Comparison of ENCODE assay signal across 1 cellular context in the genomic region with DNA sequence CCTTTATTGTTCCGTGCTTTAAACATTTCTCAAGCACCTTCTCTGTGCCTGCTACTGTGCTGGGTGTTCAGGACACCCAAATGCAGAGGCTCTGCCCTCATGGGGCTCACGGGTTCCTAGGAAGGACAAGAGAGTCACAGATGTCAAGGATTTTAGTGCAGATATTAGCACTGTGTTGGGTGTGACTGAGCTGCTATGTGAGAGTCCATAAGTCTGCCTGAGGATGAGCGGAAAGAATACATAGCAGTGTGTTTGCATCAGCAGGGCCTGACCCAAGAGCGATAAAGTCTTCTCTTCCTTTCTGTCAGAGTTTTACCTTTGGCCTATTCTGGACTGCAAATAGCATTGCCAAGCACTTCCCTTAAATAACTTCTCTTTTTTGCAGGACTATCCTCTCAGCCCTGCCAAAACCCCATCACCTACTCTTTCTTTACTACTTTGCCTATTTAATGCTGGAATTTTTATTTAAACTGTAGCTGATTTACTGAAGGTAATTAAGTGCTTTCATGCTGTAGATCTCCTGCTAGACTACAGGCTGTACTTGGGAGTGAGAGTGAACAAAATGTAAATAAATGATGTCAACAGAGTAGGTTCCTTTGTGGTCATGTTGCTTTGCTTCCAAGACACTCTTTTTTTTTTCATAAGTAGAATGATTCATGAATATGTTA.
TF ChIP-seq lines count a peak whose summit lies in the region.

No MANE protein-coding gene starts in this region.

TF ChIP-seq in HepG2, 621 proteins besides CTCF, POLR2A, EP300 and RAD21 (continued from another document and continues in another):
- TF ChIP-seq, protein P1, sequence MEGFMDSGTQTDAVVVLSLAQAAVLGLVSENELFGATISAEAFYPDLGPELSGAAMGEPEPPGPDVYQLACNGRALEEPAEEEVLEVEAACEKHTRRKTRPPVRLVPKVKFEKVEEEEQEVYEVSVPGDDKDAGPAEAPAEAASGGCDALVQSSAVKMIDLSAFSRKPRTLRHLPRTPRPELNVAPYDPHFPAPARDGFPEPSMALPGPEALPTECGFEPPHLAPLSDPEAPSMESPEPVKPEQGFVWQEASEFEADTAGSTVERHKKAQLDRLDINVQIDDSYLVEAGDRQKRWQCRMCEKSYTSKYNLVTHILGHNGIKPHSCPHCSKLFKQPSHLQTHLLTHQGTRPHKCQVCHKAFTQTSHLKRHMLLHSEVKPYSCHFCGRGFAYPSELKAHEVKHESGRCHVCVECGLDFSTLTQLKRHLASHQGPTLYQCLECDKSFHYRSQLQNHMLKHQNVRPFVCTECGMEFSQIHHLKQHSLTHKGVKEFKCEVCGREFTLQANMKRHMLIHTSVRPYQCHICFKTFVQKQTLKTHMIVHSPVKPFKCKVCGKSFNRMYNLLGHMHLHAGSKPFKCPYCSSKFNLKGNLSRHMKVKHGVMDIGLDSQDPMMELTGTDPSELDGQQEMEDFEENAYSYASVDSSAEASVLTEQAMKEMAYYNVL (CRISPR knock-in tag; IDR thresholded peaks at IDR 0.05; ENCODE audit: borderline replicate concordance): peak; percentile 83
- TF ChIP-seq, protein P2, sequence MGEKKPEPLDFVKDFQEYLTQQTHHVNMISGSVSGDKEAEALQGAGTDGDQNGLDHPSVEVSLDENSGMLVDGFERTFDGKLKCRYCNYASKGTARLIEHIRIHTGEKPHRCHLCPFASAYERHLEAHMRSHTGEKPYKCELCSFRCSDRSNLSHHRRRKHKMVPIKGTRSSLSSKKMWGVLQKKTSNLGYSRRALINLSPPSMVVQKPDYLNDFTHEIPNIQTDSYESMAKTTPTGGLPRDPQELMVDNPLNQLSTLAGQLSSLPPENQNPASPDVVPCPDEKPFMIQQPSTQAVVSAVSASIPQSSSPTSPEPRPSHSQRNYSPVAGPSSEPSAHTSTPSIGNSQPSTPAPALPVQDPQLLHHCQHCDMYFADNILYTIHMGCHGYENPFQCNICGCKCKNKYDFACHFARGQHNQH (CRISPR knock-in tag; IDR thresholded peaks at IDR 0.05): peak; percentile 46; the same call in 1 of the 2 replicates
- TF ChIP-seq, protein P3, sequence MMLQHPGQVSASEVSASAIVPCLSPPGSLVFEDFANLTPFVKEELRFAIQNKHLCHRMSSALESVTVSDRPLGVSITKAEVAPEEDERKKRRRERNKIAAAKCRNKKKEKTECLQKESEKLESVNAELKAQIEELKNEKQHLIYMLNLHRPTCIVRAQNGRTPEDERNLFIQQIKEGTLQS (CRISPR knock-in tag; IDR thresholded peaks at IDR 0.05): peak; percentile 85
- TF ChIP-seq SOX5 (CRISPR knock-in tag; IDR thresholded peaks at IDR 0.05; ENCODE audit: borderline replicate concordance) (peak; percentile 66), TOPORS (CRISPR knock-in tag; IDR thresholded peaks at IDR 0.05) (0 out of 2 replicates have a peak, but pooled peaks have one; percentile 54), CEBPG (CRISPR knock-in tag; IDR thresholded peaks at IDR 0.05) (peak; percentile 91), ZNF136 (CRISPR knock-in tag; IDR thresholded peaks at IDR 0.05; ENCODE audit: low read depth) (no peak), KAT2B (IDR thresholded peaks at IDR 0.05; ENCODE audit: borderline replicate concordance, low read depth, low read length) (no peak), ZNF598 (CRISPR knock-in tag; IDR thresholded peaks at IDR 0.05; ENCODE audit: borderline replicate concordance) (no peak), SMC3 (IDR thresholded peaks at IDR 0.05; ENCODE audit: low read length) (0 out of 2 replicates have a peak, but pooled peaks have one; percentile 13), MAZ (IDR thresholded peaks at IDR 0.05; ENCODE audit: borderline replicate concordance, low read depth, low read length) (no peak), MAZ (CRISPR knock-in tag; IDR thresholded peaks at IDR 0.05; ENCODE audit: low read depth) (peak; percentile 47; the same call in 1 of the 2 replicates), NBN (conservative IDR thresholded peaks at IDR 0.05) (no peak), ZNF747 (CRISPR knock-in tag; IDR thresholded peaks at IDR 0.05; ENCODE audit: borderline replicate concordance) (no peak), NRL (CRISPR knock-in tag; IDR thresholded peaks at IDR 0.05; ENCODE audit: borderline replicate concordance) (no peak), PHF21A (CRISPR knock-in tag; IDR thresholded peaks at IDR 0.05) (0 out of 2 replicates have a peak, but pooled peaks have one; percentile 40), HNRNPH1 (optimal IDR thresholded peaks at IDR 0.05; ENCODE audit: low read depth, low read length) (no peak), ZNF205 (CRISPR knock-in tag; IDR thresholded peaks at IDR 0.05) (no peak; the same call in 1 of the 2 replicates), RARA (CRISPR knock-in tag; IDR thresholded peaks at IDR 0.05) (peak; percentile 73), NCOA1 (CRISPR knock-in tag; IDR thresholded peaks at IDR 0.05) (0 out of 2 replicates have a peak, but pooled peaks have one; percentile 37), ARNTL (CRISPR knock-in tag; IDR thresholded peaks at IDR 0.05) (no peak), ZNF530 (CRISPR knock-in tag; IDR thresholded peaks at IDR 0.05; ENCODE audit: low read depth) (no peak), IRF2 (CRISPR knock-in tag; IDR thresholded peaks at IDR 0.05) (peak; percentile 44; the same call in 1 of the 2 replicates), ZNF33B (CRISPR knock-in tag; IDR thresholded peaks at IDR 0.05) (0 out of 2 replicates have a peak, but pooled peaks have one; percentile 59)
- TF ChIP-seq, protein P4, sequence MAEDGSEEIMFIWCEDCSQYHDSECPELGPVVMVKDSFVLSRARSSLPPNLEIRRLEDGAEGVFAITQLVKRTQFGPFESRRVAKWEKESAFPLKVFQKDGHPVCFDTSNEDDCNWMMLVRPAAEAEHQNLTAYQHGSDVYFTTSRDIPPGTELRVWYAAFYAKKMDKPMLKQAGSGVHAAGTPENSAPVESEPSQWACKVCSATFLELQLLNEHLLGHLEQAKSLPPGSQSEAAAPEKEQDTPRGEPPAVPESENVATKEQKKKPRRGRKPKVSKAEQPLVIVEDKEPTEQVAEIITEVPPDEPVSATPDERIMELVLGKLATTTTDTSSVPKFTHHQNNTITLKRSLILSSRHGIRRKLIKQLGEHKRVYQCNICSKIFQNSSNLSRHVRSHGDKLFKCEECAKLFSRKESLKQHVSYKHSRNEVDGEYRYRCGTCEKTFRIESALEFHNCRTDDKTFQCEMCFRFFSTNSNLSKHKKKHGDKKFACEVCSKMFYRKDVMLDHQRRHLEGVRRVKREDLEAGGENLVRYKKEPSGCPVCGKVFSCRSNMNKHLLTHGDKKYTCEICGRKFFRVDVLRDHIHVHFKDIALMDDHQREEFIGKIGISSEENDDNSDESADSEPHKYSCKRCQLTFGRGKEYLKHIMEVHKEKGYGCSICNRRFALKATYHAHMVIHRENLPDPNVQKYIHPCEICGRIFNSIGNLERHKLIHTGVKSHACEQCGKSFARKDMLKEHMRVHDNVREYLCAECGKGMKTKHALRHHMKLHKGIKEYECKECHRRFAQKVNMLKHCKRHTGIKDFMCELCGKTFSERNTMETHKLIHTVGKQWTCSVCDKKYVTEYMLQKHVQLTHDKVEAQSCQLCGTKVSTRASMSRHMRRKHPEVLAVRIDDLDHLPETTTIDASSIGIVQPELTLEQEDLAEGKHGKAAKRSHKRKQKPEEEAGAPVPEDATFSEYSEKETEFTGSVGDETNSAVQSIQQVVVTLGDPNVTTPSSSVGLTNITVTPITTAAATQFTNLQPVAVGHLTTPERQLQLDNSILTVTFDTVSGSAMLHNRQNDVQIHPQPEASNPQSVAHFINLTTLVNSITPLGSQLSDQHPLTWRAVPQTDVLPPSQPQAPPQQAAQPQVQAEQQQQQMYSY (CRISPR knock-in tag; IDR thresholded peaks at IDR 0.05): no peak
- TF ChIP-seq, protein P5, sequence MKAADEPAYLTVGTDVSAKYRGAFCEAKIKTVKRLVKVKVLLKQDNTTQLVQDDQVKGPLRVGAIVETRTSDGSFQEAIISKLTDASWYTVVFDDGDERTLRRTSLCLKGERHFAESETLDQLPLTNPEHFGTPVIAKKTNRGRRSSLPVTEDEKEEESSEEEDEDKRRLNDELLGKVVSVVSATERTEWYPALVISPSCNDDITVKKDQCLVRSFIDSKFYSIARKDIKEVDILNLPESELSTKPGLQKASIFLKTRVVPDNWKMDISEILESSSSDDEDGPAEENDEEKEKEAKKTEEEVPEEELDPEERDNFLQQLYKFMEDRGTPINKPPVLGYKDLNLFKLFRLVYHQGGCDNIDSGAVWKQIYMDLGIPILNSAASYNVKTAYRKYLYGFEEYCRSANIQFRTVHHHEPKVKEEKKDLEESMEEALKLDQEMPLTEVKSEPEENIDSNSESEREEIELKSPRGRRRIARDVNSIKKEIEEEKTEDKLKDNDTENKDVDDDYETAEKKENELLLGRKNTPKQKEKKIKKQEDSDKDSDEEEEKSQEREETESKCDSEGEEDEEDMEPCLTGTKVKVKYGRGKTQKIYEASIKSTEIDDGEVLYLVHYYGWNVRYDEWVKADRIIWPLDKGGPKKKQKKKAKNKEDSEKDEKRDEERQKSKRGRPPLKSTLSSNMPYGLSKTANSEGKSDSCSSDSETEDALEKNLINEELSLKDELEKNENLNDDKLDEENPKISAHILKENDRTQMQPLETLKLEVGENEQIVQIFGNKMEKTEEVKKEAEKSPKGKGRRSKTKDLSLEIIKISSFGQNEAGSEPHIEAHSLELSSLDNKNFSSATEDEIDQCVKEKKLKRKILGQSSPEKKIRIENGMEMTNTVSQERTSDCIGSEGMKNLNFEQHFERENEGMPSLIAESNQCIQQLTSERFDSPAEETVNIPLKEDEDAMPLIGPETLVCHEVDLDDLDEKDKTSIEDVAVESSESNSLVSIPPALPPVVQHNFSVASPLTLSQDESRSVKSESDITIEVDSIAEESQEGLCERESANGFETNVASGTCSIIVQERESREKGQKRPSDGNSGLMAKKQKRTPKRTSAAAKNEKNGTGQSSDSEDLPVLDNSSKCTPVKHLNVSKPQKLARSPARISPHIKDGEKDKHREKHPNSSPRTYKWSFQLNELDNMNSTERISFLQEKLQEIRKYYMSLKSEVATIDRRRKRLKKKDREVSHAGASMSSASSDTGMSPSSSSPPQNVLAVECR (CRISPR knock-in tag; IDR thresholded peaks at IDR 0.05; ENCODE audit: borderline replicate concordance): peak; percentile 50; the same call in 1 of the 2 replicates
- TF ChIP-seq, protein P6, sequence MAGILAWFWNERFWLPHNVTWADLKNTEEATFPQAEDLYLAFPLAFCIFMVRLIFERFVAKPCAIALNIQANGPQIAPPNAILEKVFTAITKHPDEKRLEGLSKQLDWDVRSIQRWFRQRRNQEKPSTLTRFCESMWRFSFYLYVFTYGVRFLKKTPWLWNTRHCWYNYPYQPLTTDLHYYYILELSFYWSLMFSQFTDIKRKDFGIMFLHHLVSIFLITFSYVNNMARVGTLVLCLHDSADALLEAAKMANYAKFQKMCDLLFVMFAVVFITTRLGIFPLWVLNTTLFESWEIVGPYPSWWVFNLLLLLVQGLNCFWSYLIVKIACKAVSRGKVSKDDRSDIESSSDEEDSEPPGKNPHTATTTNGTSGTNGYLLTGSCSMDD (CRISPR knock-in tag; IDR thresholded peaks at IDR 0.05): no peak
- TF ChIP-seq, protein P7, sequence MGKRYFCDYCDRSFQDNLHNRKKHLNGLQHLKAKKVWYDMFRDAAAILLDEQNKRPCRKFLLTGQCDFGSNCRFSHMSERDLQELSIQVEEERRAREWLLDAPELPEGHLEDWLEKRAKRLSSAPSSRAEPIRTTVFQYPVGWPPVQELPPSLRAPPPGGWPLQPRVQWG (CRISPR knock-in tag; IDR thresholded peaks at IDR 0.05; ENCODE audit: borderline replicate concordance, low read depth): no peak
- TF ChIP-seq, protein P8, sequence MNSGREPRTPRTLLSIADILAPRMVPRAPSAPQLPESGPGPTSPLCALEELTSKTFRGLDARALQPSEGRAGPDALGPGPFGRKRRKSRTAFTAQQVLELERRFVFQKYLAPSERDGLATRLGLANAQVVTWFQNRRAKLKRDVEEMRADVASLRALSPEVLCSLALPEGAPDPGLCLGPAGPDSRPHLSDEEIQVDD (CRISPR knock-in tag; IDR thresholded peaks at IDR 0.05; ENCODE audit: borderline replicate concordance): no peak
- TF ChIP-seq, protein P9, sequence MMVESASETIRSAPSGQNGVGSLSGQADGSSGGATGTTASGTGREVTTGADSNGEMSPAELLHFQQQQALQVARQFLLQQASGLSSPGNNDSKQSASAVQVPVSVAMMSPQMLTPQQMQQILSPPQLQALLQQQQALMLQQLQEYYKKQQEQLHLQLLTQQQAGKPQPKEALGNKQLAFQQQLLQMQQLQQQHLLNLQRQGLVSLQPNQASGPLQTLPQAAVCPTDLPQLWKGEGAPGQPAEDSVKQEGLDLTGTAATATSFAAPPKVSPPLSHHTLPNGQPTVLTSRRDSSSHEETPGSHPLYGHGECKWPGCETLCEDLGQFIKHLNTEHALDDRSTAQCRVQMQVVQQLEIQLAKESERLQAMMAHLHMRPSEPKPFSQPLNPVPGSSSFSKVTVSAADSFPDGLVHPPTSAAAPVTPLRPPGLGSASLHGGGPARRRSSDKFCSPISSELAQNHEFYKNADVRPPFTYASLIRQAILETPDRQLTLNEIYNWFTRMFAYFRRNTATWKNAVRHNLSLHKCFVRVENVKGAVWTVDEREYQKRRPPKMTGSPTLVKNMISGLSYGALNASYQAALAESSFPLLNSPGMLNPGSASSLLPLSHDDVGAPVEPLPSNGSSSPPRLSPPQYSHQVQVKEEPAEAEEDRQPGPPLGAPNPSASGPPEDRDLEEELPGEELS (CRISPR knock-in tag; IDR thresholded peaks at IDR 0.05): peak; percentile 71
- TF ChIP-seq, protein P10, sequence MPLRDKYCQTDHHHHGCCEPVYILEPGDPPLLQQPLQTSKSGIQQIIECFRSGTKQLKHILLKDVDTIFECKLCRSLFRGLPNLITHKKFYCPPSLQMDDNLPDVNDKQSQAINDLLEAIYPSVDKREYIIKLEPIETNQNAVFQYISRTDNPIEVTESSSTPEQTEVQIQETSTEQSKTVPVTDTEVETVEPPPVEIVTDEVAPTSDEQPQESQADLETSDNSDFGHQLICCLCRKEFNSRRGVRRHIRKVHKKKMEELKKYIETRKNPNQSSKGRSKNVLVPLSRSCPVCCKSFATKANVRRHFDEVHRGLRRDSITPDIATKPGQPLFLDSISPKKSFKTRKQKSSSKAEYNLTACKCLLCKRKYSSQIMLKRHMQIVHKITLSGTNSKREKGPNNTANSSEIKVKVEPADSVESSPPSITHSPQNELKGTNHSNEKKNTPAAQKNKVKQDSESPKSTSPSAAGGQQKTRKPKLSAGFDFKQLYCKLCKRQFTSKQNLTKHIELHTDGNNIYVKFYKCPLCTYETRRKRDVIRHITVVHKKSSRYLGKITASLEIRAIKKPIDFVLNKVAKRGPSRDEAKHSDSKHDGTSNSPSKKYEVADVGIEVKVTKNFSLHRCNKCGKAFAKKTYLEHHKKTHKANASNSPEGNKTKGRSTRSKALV (CRISPR knock-in tag; IDR thresholded peaks at IDR 0.05): no peak
- TF ChIP-seq, protein P11, sequence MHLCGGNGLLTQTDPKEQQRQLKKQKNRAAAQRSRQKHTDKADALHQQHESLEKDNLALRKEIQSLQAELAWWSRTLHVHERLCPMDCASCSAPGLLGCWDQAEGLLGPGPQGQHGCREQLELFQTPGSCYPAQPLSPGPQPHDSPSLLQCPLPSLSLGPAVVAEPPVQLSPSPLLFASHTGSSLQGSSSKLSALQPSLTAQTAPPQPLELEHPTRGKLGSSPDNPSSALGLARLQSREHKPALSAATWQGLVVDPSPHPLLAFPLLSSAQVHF (CRISPR knock-in tag; IDR thresholded peaks at IDR 0.05): no peak
- TF ChIP-seq, protein P12, sequence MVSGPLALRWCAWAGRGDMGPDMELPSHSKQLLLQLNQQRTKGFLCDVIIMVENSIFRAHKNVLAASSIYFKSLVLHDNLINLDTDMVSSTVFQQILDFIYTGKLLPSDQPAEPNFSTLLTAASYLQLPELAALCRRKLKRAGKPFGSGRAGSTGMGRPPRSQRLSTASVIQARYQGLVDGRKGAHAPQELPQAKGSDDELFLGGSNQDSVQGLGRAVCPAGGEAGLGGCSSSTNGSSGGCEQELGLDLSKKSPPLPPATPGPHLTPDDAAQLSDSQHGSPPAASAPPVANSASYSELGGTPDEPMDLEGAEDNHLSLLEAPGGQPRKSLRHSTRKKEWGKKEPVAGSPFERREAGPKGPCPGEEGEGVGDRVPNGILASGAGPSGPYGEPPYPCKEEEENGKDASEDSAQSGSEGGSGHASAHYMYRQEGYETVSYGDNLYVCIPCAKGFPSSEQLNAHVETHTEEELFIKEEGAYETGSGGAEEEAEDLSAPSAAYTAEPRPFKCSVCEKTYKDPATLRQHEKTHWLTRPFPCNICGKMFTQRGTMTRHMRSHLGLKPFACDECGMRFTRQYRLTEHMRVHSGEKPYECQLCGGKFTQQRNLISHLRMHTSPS (CRISPR knock-in tag; IDR thresholded peaks at IDR 0.05; ENCODE audit: low read depth): no peak
